In genomic region chr1:91778964-91779363, GRCh38 we compare ENCODE assay signal across 22 cellular contexts.
DNase-seq lines count a peak whose midpoint lies in the region; ATAC-seq and TF ChIP-seq lines count a peak whose summit lies in the region.
"Had no signal": no experiment of that assay in that cellular context is flagged by ENCODE, and none has a peak within 500 bp of the region (broad histone marks: within the 10 kb centered on the region; RNA-seq: fewer than 3 reads in every experiment).

No MANE protein-coding gene starts in this region.

- H3K79me2 ChIP-seq in smooth muscle cell (ENCODE audit: low read depth), result peaks cover 31% of the 10 kb centered on the region

- H3K4me2 ChIP-seq in smooth muscle cell, result peak overlapping the region; percentile 71

- no peak overlapping the region for H2AFZ ChIP-seq in smooth muscle cell (ENCODE audit: low read depth)

- H3K4me1 Mint-ChIP-seq in effector memory CD8-positive, alpha-beta T cell (ENCODE audit: low read depth in 2 of 2), result peaks cover 26 to 58% of the 10 kb centered on the region in 2 donors

- no peak overlapping the region for H3K9ac ChIP-seq in smooth muscle cell (ENCODE audit: low read depth)

- no peak overlapping the region for H3K4me3 ChIP-seq in smooth muscle cell
- H3K4me3 ChIP-seq: breast epithelium had no signal

- H3K27ac Mint-ChIP-seq in effector memory CD8-positive, alpha-beta T cell, result peak overlapping the region; percentile 29 to 84
- H3K27ac Mint-ChIP-seq: activated CD4-positive, alpha-beta T cell treated with anti-CD3 and anti-CD28 coated beads, Interleukin-2, amount 10 ng/mL, durations not matched to agents 24 days and 14 days had no signal

- peaks cover 29% of the 10 kb centered on the region for H3K36me3 Mint-ChIP-seq in effector memory CD8-positive, alpha-beta T cell (ENCODE audit: insufficient read depth)
- H3K36me3 Mint-ChIP-seq: mesothelial cell of epicardium had no signal

- no peaks in the 10 kb centered on the region for H3K27me3 Mint-ChIP-seq in effector memory CD8-positive, alpha-beta T cell

- no peaks in the 10 kb centered on the region for H4K20me1 ChIP-seq in smooth muscle cell (ENCODE audit: low read depth)

- no peak overlapping the region for H3K4me3 Mint-ChIP-seq in effector memory CD8-positive, alpha-beta T cell
- H3K4me3 Mint-ChIP-seq: activated CD4-positive, alpha-beta T cell treated with anti-CD3 and anti-CD28 coated beads, Interleukin-2, amount 10 ng/mL, durations not matched to agents 24 days and 14 days; mesothelial cell of epicardium had no signal

- H3K9me3 ChIP-seq in smooth muscle cell (replicated peaks; ENCODE audit: low read depth), result no peaks in the 10 kb centered on the region
- H3K9me3 ChIP-seq: breast epithelium had no signal

- DNase-seq in NCI-H146 (lab: John Stamatoyannopoulos, UW) (peak; percentile 27), NCI-H146 treated with DMSO at 0.1 percent for 48 hours (lab: John Stamatoyannopoulos, UW; ENCODE audit: unreplicated experiment) (no peak), iPS-NIHi7 (ENCODE audit: extremely low spot score) (peak; percentile 36), smooth muscle cell (lab: John Stamatoyannopoulos, UW; ENCODE audit: unreplicated experiment) (no peak), SW480 (ENCODE audit: low spot score) (no peak), Kasumi-1 (lab: John Stamatoyannopoulos, UW) (no peak), CD1c-positive myeloid dendritic cell (ENCODE audit: extremely low spot score) (no peak)
- DNase-seq in effector memory CD8-positive, alpha-beta T cell, result no peak
- DNase-seq: 8988T; activated CD4-positive, alpha-beta T cell treated with anti-CD3 and anti-CD28 coated beads, Interleukin-2, amount 10 ng/mL, durations not matched to agents 24 days and 14 days; activated CD8-positive, alpha-beta memory T cell treated with anti-CD3 and anti-CD28 coated beads, Interleukin-2, amount 50 U/mL, for 48 hours; COR-L47; cortex of kidney; DND-41; foreskin melanocyte; left colon; NCI-H1417 treated with DMSO at 0.1 percent for 48 hours; SHP77; T-helper 1 cell had no signal

- H3K36me3 ChIP-seq in smooth muscle cell (ENCODE audit: low read depth), result no peaks in the 10 kb centered on the region
- H3K36me3 ChIP-seq: breast epithelium had no signal

- peaks cover 30% of the 10 kb centered on the region for H3K4me1 ChIP-seq in smooth muscle cell (ENCODE audit: low read depth)

- H3K9me3 Mint-ChIP-seq in effector memory CD8-positive, alpha-beta T cell, result no peaks in the 10 kb centered on the region
- H3K9me3 Mint-ChIP-seq: mesothelial cell of epicardium had no signal

- no peak for ATAC-seq in effector memory CD8-positive, alpha-beta T cell (replicated peaks)
- ATAC-seq: HCT116, left colon had no signal

- WGBS in smooth muscle cell (ENCODE audit: low lambda C conversion rate), result 23% methylated on average over 5 of the region's 5 CpGs

- no peak for TF ChIP-seq CTCF in smooth muscle cell (IDR thresholded peaks at IDR 0.05; ENCODE audit: borderline replicate concordance, insufficient read depth, poor library complexity, severe bottlenecking)

- peak overlapping the region; percentile 85 for H3K27ac ChIP-seq in smooth muscle cell (ENCODE audit: low read depth)

- H3F3A ChIP-seq in smooth muscle cell (ENCODE audit: low read depth), result peaks cover 23% of the 10 kb centered on the region

- no peaks in the 10 kb centered on the region for H3K27me3 ChIP-seq in smooth muscle cell (ENCODE audit: low read depth)
- H3K27me3 ChIP-seq: breast epithelium had no signal

Comparison
In these comparisons a context has a peak if more than half of its experiments do, and no peak if none do; other contexts are left out.
1. DNase-seq: peak in NCI-H146 (single experiment) and iPS-NIHi7 (single experiment); none in NCI-H146 treated with DMSO at 0.1 percent for 48 hours (single experiment), effector memory CD8-positive, alpha-beta T cell (0 of 3), smooth muscle cell (single experiment), SW480 (single experiment), Kasumi-1 (0 of 2) and CD1c-positive myeloid dendritic cell (single experiment).